9 cellular contexts compared by ENCODE assay signal in the genomic region with DNA sequence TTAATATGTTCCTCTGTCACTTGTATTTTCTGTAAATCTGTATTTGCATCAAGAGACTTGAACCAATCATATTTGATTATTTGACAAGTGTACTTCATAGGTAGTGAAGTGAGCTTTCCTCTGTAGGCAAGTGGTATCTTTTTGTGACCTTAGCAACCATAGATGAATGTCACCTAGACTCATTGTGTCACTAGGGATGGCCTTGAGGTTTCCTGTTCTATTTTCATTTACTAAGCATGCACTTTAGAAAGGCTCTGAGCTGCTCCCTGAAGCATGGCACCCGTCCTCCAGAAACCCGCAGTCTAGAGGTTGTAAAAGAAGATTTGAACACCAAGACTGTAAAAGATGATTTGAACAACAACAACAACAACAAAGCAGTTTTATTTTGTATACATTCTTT.
DNase-seq lines count a peak whose midpoint lies in the region; ATAC-seq lines count a peak whose summit lies in the region.
"Had no signal": no experiment of that assay in that cellular context is flagged by ENCODE, and none has a peak within 500 bp of the region (broad histone marks: within the 10 kb centered on the region; RNA-seq: fewer than 3 reads in every experiment).

No MANE protein-coding gene starts in this region.

- peaks cover 2 to 4% of the 10 kb centered on the region in 2 donors for H3K9me3 Mint-ChIP-seq in stimulated activated naive B cell treated with anti-CD40 and anti-IgM and Interleukin-4, amounts not matched to agents 10 μg/mL and 1 μg/mL and 100 μg/mL, for 72 hours

- no peak overlapping the region for H3K27ac ChIP-seq in caudate nucleus (ENCODE audit: low read depth, low read length)

- peaks cover 29 to 35% of the 10 kb centered on the region in 2 donors for H3K36me3 Mint-ChIP-seq in stimulated activated naive B cell treated with anti-CD40 and anti-IgM and Interleukin-4, amounts not matched to agents 10 μg/mL and 1 μg/mL and 100 μg/mL, for 72 hours

- no peaks in the 10 kb centered on the region for H3K27me3 Mint-ChIP-seq in stimulated activated naive B cell treated with anti-CD40 and anti-IgM and Interleukin-4, amounts not matched to agents 10 μg/mL and 1 μg/mL and 100 μg/mL, for 72 hours

- H3K4me3 Mint-ChIP-seq in stimulated activated naive B cell treated with anti-CD40 and anti-IgM and Interleukin-4, amounts not matched to agents 10 μg/mL and 1 μg/mL and 100 μg/mL, for 72 hours: peak overlapping the region; percentile 12 to 43
- H3K4me3 Mint-ChIP-seq: T-helper 1 cell treated with Interleukin-12 subunit alpha and Interleukin-12 subunit beta and Interleukin-4 antibody, amounts not matched to agents 30 μg/mL and 1 μg/mL, for 36 hours had no signal

- DNase-seq in stimulated activated naive B cell treated with anti-CD40 and anti-IgM and Interleukin-4, amounts not matched to agents 10 μg/mL and 1 μg/mL and 100 μg/mL, for 72 hours: peak; percentile 43
- DNase-seq in NCI-H82 (lab: John Stamatoyannopoulos, UW): no peak
- no peak for DNase-seq in caudate nucleus (lab: John Stamatoyannopoulos, UW)
- no peak for DNase-seq in stimulated activated CD4-positive, alpha-beta T cell treated with anti-CD3 and anti-CD28 coated beads, Interleukin-4, amount 100 ng/mL, for 24 hours
- DNase-seq: DND-41 had no signal

- peak; percentile 71 for ATAC-seq in GM18909 (IDR thresholded peaks at IDR 0.05; ENCODE audit: poor library complexity, unreplicated experiment)
- peak; percentile 98 for ATAC-seq in GM21786 (IDR thresholded peaks at IDR 0.05; ENCODE audit: unreplicated experiment)
- ATAC-seq in HG03378 (IDR thresholded peaks at IDR 0.05; ENCODE audit: unreplicated experiment): peak; percentile 96
- ATAC-seq in stimulated activated naive B cell treated with anti-CD40 and anti-IgM and Interleukin-4, amounts not matched to agents 10 μg/mL and 1 μg/mL and 100 μg/mL, for 72 hours (replicated peaks): peak; percentile 100

- H3K4me1 Mint-ChIP-seq in stimulated activated naive B cell treated with anti-CD40 and anti-IgM and Interleukin-4, amounts not matched to agents 10 μg/mL and 1 μg/mL and 100 μg/mL, for 72 hours: peaks cover 33 to 48% of the 10 kb centered on the region in 2 donors

- H3K27ac Mint-ChIP-seq in stimulated activated naive B cell treated with anti-CD40 and anti-IgM and Interleukin-4, amounts not matched to agents 10 μg/mL and 1 μg/mL and 100 μg/mL, for 72 hours: peak overlapping the region; percentile 48
